In the genomic region with DNA sequence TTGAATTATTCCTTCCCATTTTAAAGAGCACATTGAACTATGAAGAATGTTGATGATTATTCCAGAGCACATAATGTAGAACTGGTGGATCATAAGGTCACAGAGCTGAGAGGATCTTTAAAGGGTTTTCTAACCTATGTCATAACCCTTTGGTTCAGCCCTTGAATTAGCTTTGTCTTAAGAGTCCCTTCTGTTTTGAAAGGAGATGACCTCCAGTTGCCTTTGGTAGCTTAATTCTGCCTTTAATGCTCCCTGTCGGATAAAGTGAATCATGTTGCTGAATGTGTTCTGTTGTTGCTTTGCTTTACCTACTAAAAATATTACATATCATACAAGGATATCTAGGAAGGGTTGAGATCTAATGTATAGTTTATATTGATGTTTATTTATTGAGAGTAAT, we compare ENCODE assay signal across 24 cellular contexts.
"Had no signal": no experiment of that assay in that cellular context is flagged by ENCODE, and none has a peak within 500 bp of the region (broad histone marks: within the 10 kb centered on the region; RNA-seq: fewer than 3 reads in every experiment).

No MANE protein-coding gene starts in this region.

- H2AFZ ChIP-seq: parathyroid adenoma had no signal

- H3K79me2 ChIP-seq: parathyroid adenoma had no signal

- H3K4me1 ChIP-seq: esophagus muscularis mucosa, gastroesophageal sphincter, left lung, lower lobe of right lung, parathyroid adenoma, prostate gland, right lobe of liver, testis, upper lobe of right lung, vagina had no signal

- FAIRE-seq: keratinocyte had no signal

- H3K9me3 ChIP-seq: esophagus muscularis mucosa, gastroesophageal sphincter, left lung, lower lobe of right lung, prostate gland, right lobe of liver, testis, tibial nerve, upper lobe of right lung, vagina had no signal

- H3K36me3 ChIP-seq: esophagus muscularis mucosa, gastroesophageal sphincter, left lung, lower lobe of right lung, prostate gland, right lobe of liver, tibial nerve, upper lobe of right lung, vagina had no signal

- ATAC-seq: gastroesophageal sphincter; left lung; lower lobe of right lung; right lobe of liver; stimulated activated naive B cell treated with anti-CD40 and anti-IgM and Interleukin-4, amounts not matched to agents 10 μg/mL and 1 μg/mL and 100 μg/mL, for 72 hours; stimulated activated naive CD8-positive, alpha-beta T cell treated with anti-CD3 and anti-CD28 coated beads, Interleukin-15, amount 100 ng/mL, for 72 hours; upper lobe of right lung had no signal

- H3K27ac ChIP-seq: epithelial cell of prostate, esophagus muscularis mucosa, gastroesophageal sphincter, left lung, lower lobe of right lung, parathyroid adenoma, prostate gland, right lobe of liver, skin epidermis, testis, tibial nerve, upper lobe of right lung, vagina had no signal

- H3K4me3 ChIP-seq: esophagus muscularis mucosa, gastroesophageal sphincter, left lung, lower lobe of right lung, prostate gland, right lobe of liver, skin epidermis, testis, tibial nerve, upper lobe of right lung, vagina had no signal

- H3K27me3 ChIP-seq: esophagus muscularis mucosa, gastroesophageal sphincter, left lung, right lobe of liver, testis, tibial nerve, upper lobe of right lung, vagina had no signal

- H3K9ac ChIP-seq: parathyroid adenoma had no signal

- DNase-seq: effector memory CD4-positive, alpha-beta T cell; glutamatergic neuron; immature natural killer cell; left lung; lower lobe of right lung; midbrain; naive B cell; retina; right lobe of liver; stimulated activated CD4-positive, alpha-beta T cell treated with anti-CD3 and anti-CD28 coated beads, Interleukin-2, amount 100 ng/mL, for 24 hours; stimulated activated CD4-positive, alpha-beta T cell treated with anti-CD3 and anti-CD28 coated beads, Interleukin-4, amount 100 ng/mL, for 4 hours; stimulated activated naive B cell treated with anti-CD40 and anti-IgM and Interleukin-4, amounts not matched to agents 10 μg/mL and 1 μg/mL and 100 μg/mL, for 72 hours; stimulated activated naive CD8-positive, alpha-beta T cell treated with anti-CD3 and anti-CD28 coated beads, Interleukin-15, amount 100 ng/mL, for 72 hours; testis; upper lobe of right lung had no signal
